In genomic region chr5:167713186-167713585, GRCh38 we compare ENCODE assay signal across 1 cellular context.
TF ChIP-seq lines count a peak whose summit lies in the region.

No MANE protein-coding gene starts in this region.

TF ChIP-seq in GM23338, 12 proteins besides CTCF, POLR2A, EP300 and RAD21 (continued from another document):
- TF ChIP-seq REST (IDR thresholded peaks at IDR 0.05; ENCODE audit: unreplicated experiment) (no peak), NANOG (IDR thresholded peaks at IDR 0.05; ENCODE audit: borderline replicate concordance) (no peak), POLR2AphosphoS5 (IDR thresholded peaks at IDR 0.05; ENCODE audit: low read depth) (no peak), JUNB (IDR thresholded peaks at IDR 0.05; ENCODE audit: unreplicated experiment) (no peak), EZH2phosphoT487 (IDR thresholded peaks at IDR 0.05; ENCODE audit: unreplicated experiment) (no peak), EZH2 (IDR thresholded peaks at IDR 0.05; ENCODE audit: low read depth, unreplicated experiment) (no peak), STAT1 (IDR thresholded peaks at IDR 0.05; ENCODE audit: unreplicated experiment) (no peak), ETS1 (IDR thresholded peaks at IDR 0.05) (no peak), ZNF114 (CRISPR knock-in tag; IDR thresholded peaks at IDR 0.05) (no peak)
